In genomic region chr2:125037135-125037653, GRCh38 we compare ENCODE assay signal across 23 cellular contexts.
"Had no signal": no experiment of that assay in that cellular context is flagged by ENCODE, and none has a peak within 500 bp of the region (broad histone marks: within the 10 kb centered on the region; RNA-seq: fewer than 3 reads in every experiment).

No MANE protein-coding gene starts in this region.

- H3K9me3 ChIP-seq: mucosa of descending colon, ovary, suprapubic skin, vagina had no signal

- H3K27ac ChIP-seq: hepatocyte, ovary, right atrium auricular region, skin epidermis, stomach, suprapubic skin, tibial nerve, vagina had no signal

- H3K4me3 ChIP-seq: hepatocyte, mucosa of descending colon, ovary, right atrium auricular region, skin epidermis, stomach, suprapubic skin, tibial nerve, vagina had no signal

- H3K27me3 ChIP-seq: hepatocyte, ovary, right atrium auricular region, stomach, suprapubic skin, tibial nerve, vagina had no signal

- H3K4me1 ChIP-seq: right atrium auricular region, stomach, suprapubic skin, tibial nerve, vagina had no signal

- DNase-seq: islet precursor cell; kidney glomerular epithelial cell; left cardiac atrium; midbrain; naive thymus-derived CD4-positive, alpha-beta T cell; ovary; stimulated activated CD4-positive, alpha-beta T cell treated with anti-CD3 and anti-CD28 coated beads, Interleukin-12 subunit alpha, Interleukin-12 subunit beta, amount 100 ng/mL, for 4 hours; stimulated activated CD4-positive, alpha-beta T cell treated with anti-CD3 and anti-CD28 coated beads, Interleukin-15, amount 100 ng/mL, for 24 hours; stimulated activated CD4-positive, alpha-beta T cell treated with anti-CD3 and anti-CD28 coated beads, Interleukin-2, amount 100 ng/mL, for 24 hours; stimulated activated CD4-positive, alpha-beta T cell treated with anti-CD3 and anti-CD28 coated beads, Interleukin-4, amount 100 ng/mL, for 1 hour; stimulated activated naive B cell treated with anti-CD40 and anti-IgM and Interleukin-4, amounts not matched to agents 10 μg/mL and 1 μg/mL and 100 μg/mL, for 72 hours; stimulated activated naive CD8-positive, alpha-beta T cell treated with anti-CD3 and anti-CD28 coated beads, Interleukin-15, Interleukin-2, amounts not matched to agents 100 U/mL and 50 U/mL, for 24 hours; stomach had no signal

- ATAC-seq: left cardiac atrium; left lobe of liver; mucosa of descending colon; naive thymus-derived CD4-positive, alpha-beta T cell; natural killer cell treated with Interleukin-12 subunit alpha and Interleukin-12 subunit beta and Interleukin-15 and Interleukin-18, amount 100 ng/mL, for 72 hours; sciatic nerve; stimulated activated naive B cell treated with anti-CD40 and anti-IgM and Interleukin-4, amounts not matched to agents 10 μg/mL and 1 μg/mL and 100 μg/mL, for 72 hours; stimulated activated naive CD8-positive, alpha-beta T cell treated with anti-CD3 and anti-CD28 coated beads, Interleukin-15, Interleukin-2, amounts not matched to agents 100 U/mL and 50 U/mL, for 24 hours had no signal

- H3K36me3 ChIP-seq: ovary, right atrium auricular region, stomach, suprapubic skin, tibial nerve, vagina had no signal
